In the genomic region with DNA sequence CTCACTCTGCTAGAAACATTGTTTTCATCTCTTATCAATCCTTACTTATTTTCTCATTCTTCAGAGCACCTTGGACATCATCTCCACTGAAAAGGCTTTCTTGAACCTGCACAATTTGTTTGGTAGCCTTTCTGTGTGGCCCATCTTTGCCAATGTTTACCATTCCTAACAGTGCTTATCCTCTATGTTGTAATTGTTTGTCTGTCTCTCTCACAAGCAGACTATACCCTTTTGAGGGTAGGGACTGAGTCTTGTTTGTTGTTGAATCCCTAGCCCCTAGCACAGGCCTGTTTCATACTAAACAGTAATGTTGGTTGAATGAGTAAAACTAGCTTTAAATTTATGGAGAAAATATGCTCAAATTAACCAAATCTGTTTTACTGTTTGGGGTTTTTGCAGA, we compare ENCODE assay signal across 19 cellular contexts. TPM values are rescaled to one million over a fixed set of nuclear protein-coding genes. Genes with fewer than 3 reads are reported as not detected.
DNase-seq lines count a peak whose midpoint lies in the region; ATAC-seq, FAIRE-seq and TF ChIP-seq lines count a peak whose summit lies in the region.
"Had no signal": no experiment of that assay in that cellular context is flagged by ENCODE, and none has a peak within 500 bp of the region (broad histone marks: within the 10 kb centered on the region; RNA-seq: fewer than 3 reads in every experiment).

No MANE protein-coding gene starts in this region.

- no peak overlapping the region for H3K27ac ChIP-seq in IMR-90 (ENCODE audit: insufficient read depth, low read length)
- H3K27ac ChIP-seq: BLaER1, GM23248 had no signal

- no peak overlapping the region for H3K14ac ChIP-seq in IMR-90 (replicated peaks; ENCODE audit: low read depth, low read length)

- no peak overlapping the region for H3K4me2 ChIP-seq in IMR-90 (ENCODE audit: low read depth, low read length)
- H3K4me2 ChIP-seq: BLaER1 had no signal

- no peak overlapping the region for H3K56ac ChIP-seq in IMR-90 (ENCODE audit: extremely low read depth, insufficient read depth, low read length)

- H3K79me1 ChIP-seq in IMR-90 (ENCODE audit: low read depth in 1 of 2, low read length in 2 of 2), result peaks cover 9 to 38% of the 10 kb centered on the region in 2 experiments

- peak; percentile 17 for FAIRE-seq in GM12892 (lab: Jason Lieb, UNC)

- H3K36me3 ChIP-seq in IMR-90 (ENCODE audit: control insufficient read depth, insufficient read depth, low read length), result peaks cover 27% of the 10 kb centered on the region

- H4K20me1 ChIP-seq in IMR-90 (ENCODE audit: insufficient read depth, low read length), result no peaks in the 10 kb centered on the region; the same call in 1 of the 2 replicates

- H3K27me3 Mint-ChIP-seq in brain (peaks cover 4% of the 10 kb centered on the region), progenitor cell of endocrine pancreas (no peaks in the 10 kb centered on the region)
- H3K27me3 Mint-ChIP-seq: CD4-positive, alpha-beta memory T cell; IgD-negative memory B cell had no signal

- no peak overlapping the region for H3K4me3 Mint-ChIP-seq in brain
- no peak overlapping the region for H3K4me3 Mint-ChIP-seq in progenitor cell of endocrine pancreas (ENCODE audit: low read depth)
- H3K4me3 Mint-ChIP-seq: CD14-positive monocyte; CD4-positive, alpha-beta memory T cell; IgD-negative memory B cell had no signal

- no peaks in the 10 kb centered on the region for H3K9me3 Mint-ChIP-seq in brain
- no peaks in the 10 kb centered on the region for H3K9me3 Mint-ChIP-seq in progenitor cell of endocrine pancreas (ENCODE audit: low read depth)
- H3K9me3 Mint-ChIP-seq: CD4-positive, alpha-beta memory T cell; IgD-negative memory B cell had no signal

- H3K18ac ChIP-seq in IMR-90 (ENCODE audit: low read depth, low read length), result no peak overlapping the region

- POLR2A ChIA-PET in IMR-90 (lab: Charles Lee; ENCODE audit: unreplicated experiment), result no interaction called here

- intact Hi-C loops in IMR-90 (cut with micrococcal nuclease), result no loop called here

- CTCF ChIA-PET in IMR-90 (lab: Yijun Ruan, JAX), result interaction anchor here (0.9 kb wide), 1 partner anchor 20 kb away, joined by 7 read pairs; no protein-coding TSS in a partner anchor

- H3K36me3 Mint-ChIP-seq in brain (peaks cover 60% of the 10 kb centered on the region), progenitor cell of endocrine pancreas (ENCODE audit: insufficient read depth) (peaks cover 15% of the 10 kb centered on the region)

- H2BK120ac ChIP-seq in IMR-90 (ENCODE audit: low read depth, low read length), result no peak overlapping the region

- no peak overlapping the region for H2AK5ac ChIP-seq in IMR-90 (ENCODE audit: low read depth, low read length)

- dilution Hi-C loops in IMR-90 (cut with HindIII; ENCODE audit: low sequenced_read_pairs, unreplicated experiment), result no loop called here

- no peak overlapping the region for H4K5ac ChIP-seq in IMR-90 (ENCODE audit: low read depth, low read length)

- H3K27ac Mint-ChIP-seq in brain, result peak overlapping the region in 3 of 5 experiments; percentile 11 to 67 (median 18)
- no peak overlapping the region for H3K27ac Mint-ChIP-seq in progenitor cell of endocrine pancreas
- H3K27ac Mint-ChIP-seq: IgD-negative memory B cell had no signal

- H3K4me1 Mint-ChIP-seq in brain (peaks cover 13% of the 10 kb centered on the region), progenitor cell of endocrine pancreas (ENCODE audit: low read depth) (peaks cover 3% of the 10 kb centered on the region)
- H3K4me1 Mint-ChIP-seq: CD14-positive monocyte had no signal

- TF ChIP-seq CTCF in IMR-90 (conservative IDR thresholded peaks at IDR 0.05; ENCODE audit: low read depth, low read length) (no peak), brain (conservative IDR thresholded peaks at IDR 0.05) (no peak), progenitor cell of endocrine pancreas (IDR thresholded peaks at IDR 0.05; ENCODE audit: unreplicated experiment) (no peak)

- no peak overlapping the region for H2AK9ac ChIP-seq in IMR-90 (replicated peaks; ENCODE audit: low read depth, low read length, poor library complexity)

- H3K4me3 ChIP-seq in IMR-90 (ENCODE audit: insufficient read depth, low read depth, low read length), result no peak overlapping the region
- H3K4me3 ChIP-seq: BLaER1, GM23248 had no signal

- no peaks in the 10 kb centered on the region for H3K4me1 ChIP-seq in IMR-90 (ENCODE audit: control insufficient read depth, insufficient read depth, low read length)
- H3K4me1 ChIP-seq: BLaER1 had no signal

- H2BK20ac ChIP-seq in IMR-90 (ENCODE audit: low read depth, low read length), result no peak overlapping the region

- ATAC-seq in IMR-90 (ENCODE audit: low read depth) (no peak), left lobe of liver (peak; percentile 66), HG02763 (IDR thresholded peaks at IDR 0.05; ENCODE audit: unreplicated experiment) (no peak), HG03196 (IDR thresholded peaks at IDR 0.05; ENCODE audit: unreplicated experiment) (no peak)

- DNase-seq in GM12892 (ENCODE audit: insufficient read length) (no peak), IMR-90 (no peak), left lobe of liver (ENCODE audit: low spot score) (no peak), progenitor cell of endocrine pancreas (ENCODE audit: low spot score, unreplicated experiment) (no peak)
- no peak for DNase-seq in activated CD4-positive, alpha-beta T cell treated with anti-CD3 and anti-CD28 coated beads for 48 hours
- DNase-seq: 8988T; CD4-positive, alpha-beta memory T cell; DMS153; DMS79; GF-D8; GM23248; HCEC 1CT; KBM-7 had no signal

- H2BK15ac ChIP-seq in IMR-90 (ENCODE audit: low read depth, low read length), result no peak overlapping the region

- H3K4ac ChIP-seq in IMR-90 (ENCODE audit: low read depth, low read length), result no peak overlapping the region

- H4K8ac ChIP-seq in IMR-90 (ENCODE audit: low read depth in 2 of 2, low read length in 2 of 2), result no peak overlapping the region

- no peaks in the 10 kb centered on the region for H3K27me3 ChIP-seq in IMR-90 (ENCODE audit: control insufficient read depth, insufficient read depth, low read length)
- H3K27me3 ChIP-seq: BLaER1 had no signal

- no peak for TF ChIP-seq RAD21 in IMR-90 (IDR thresholded peaks at IDR 0.05; ENCODE audit: low read length)

- H3K23ac ChIP-seq in IMR-90 (ENCODE audit: low read depth, low read length), result peak overlapping the region; percentile 80; the same call in 1 of the 2 replicates

- H4K91ac ChIP-seq in IMR-90 (ENCODE audit: insufficient read depth, low read depth, low read length), result no peak overlapping the region

- TF ChIP-seq POLR2A in GM12892 (IDR thresholded peaks at IDR 0.05; ENCODE audit: low read depth, low read length) (no peak), IMR-90 (IDR thresholded peaks at IDR 0.05; ENCODE audit: low read depth, low read length) (no peak)

- peaks cover 5% of the 10 kb centered on the region; the same call in 1 of the 2 replicates for H3K9me1 ChIP-seq in IMR-90 (ENCODE audit: insufficient read depth, low read length)

- H3K9me3 ChIP-seq in IMR-90 (ENCODE audit: control insufficient read depth, insufficient read depth, low read length), result no peaks in the 10 kb centered on the region
- H3K9me3 ChIP-seq: BLaER1 had no signal

- H3K9ac ChIP-seq in IMR-90 (ENCODE audit: low read depth, low read length), result no peak overlapping the region
- H3K9ac ChIP-seq: BLaER1, GM23248 had no signal

- H2AFZ ChIP-seq in IMR-90 (replicated peaks; ENCODE audit: low read length, poor library complexity), result no peak overlapping the region
- H2AFZ ChIP-seq: GM23248 had no signal

- no TSS peak for BruUV-seq in IMR-90 (replicated peaks; lab: Mats Ljungman, UMichigan)

- H2BK5ac ChIP-seq in IMR-90 (ENCODE audit: low read depth, low read length, poor library complexity, severe bottlenecking), result no peak overlapping the region

- in situ Hi-C loops in IMR-90 (cut with MboI; ENCODE audit: low sequenced_read_pairs), result no loop called here

TF ChIP-seq in IMR-90, 13 proteins besides CTCF, POLR2A, EP300 and RAD21:
- TF ChIP-seq RCOR1 (IDR thresholded peaks at IDR 0.05; ENCODE audit: insufficient replicate concordance, low read length) (no peak), CEBPB (IDR thresholded peaks at IDR 0.05; ENCODE audit: low read depth, low read length) (no peak), NFE2L2 (IDR thresholded peaks at IDR 0.05; ENCODE audit: low read depth, low read length) (no peak), RFX5 (IDR thresholded peaks at IDR 0.05; ENCODE audit: low read depth, low read length) (no peak)
- TF ChIP-seq, protein P1, sequence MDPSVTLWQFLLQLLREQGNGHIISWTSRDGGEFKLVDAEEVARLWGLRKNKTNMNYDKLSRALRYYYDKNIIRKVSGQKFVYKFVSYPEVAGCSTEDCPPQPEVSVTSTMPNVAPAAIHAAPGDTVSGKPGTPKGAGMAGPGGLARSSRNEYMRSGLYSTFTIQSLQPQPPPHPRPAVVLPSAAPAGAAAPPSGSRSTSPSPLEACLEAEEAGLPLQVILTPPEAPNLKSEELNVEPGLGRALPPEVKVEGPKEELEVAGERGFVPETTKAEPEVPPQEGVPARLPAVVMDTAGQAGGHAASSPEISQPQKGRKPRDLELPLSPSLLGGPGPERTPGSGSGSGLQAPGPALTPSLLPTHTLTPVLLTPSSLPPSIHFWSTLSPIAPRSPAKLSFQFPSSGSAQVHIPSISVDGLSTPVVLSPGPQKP (IDR thresholded peaks at IDR 0.05; ENCODE audit: borderline replicate concordance, low read depth, low read length), result no peak
TF ChIP-seq in IMR-90: peak in this region for 0.

RNA-seq across cellular contexts. Expression of a gene that starts 9.2 kb away (rescaled TPM):
- 91.6 TPM for polyA plus RNA-seq in GM12892 (2012; ENCODE audit: missing spikeins)
- 90.7 and 124 TPM in 2 replicates for total RNA-seq in IMR-90 (2012; rRNA removed)
- polyA plus RNA-seq in IMR-90 (2012; rRNA removed), result 48.0 and 64.2 TPM in 2 replicates
- 6.7 and 15.9 TPM in 2 replicates for polyA plus RNA-seq in IMR-90 (2012; cell fraction: cytosol; rRNA removed)
- 1.5 and 27.9 TPM in 2 replicates for polyA plus RNA-seq in IMR-90 (2012; cell fraction: nucleus; rRNA removed; ENCODE audit: low replicate concordance)
- 33.3 TPM for polyA plus RNA-seq in brain (ENCODE audit: insufficient read depth, low read depth, low replicate concordance)
- total RNA-seq in left lobe of liver, result 25.4 TPM
- 93.9 and 95.5 TPM in 2 replicates for total RNA-seq in progenitor cell of endocrine pancreas

RNA-seq across cellular contexts. Expression of a gene that starts 34.8 kb away (rescaled TPM):
- polyA plus RNA-seq in GM12892 (2012; ENCODE audit: missing spikeins), result 273 TPM
- total RNA-seq in IMR-90 (2012; rRNA removed), result 64.5 and 90.3 TPM in 2 replicates
- 103 and 113 TPM in 2 replicates for polyA plus RNA-seq in IMR-90 (2012; rRNA removed)
- 20.1 and 38.4 TPM in 2 replicates for polyA plus RNA-seq in IMR-90 (2012; cell fraction: cytosol; rRNA removed)
- 6.4 and 41.8 TPM in 2 replicates for polyA plus RNA-seq in IMR-90 (2012; cell fraction: nucleus; rRNA removed; ENCODE audit: low replicate concordance)
- polyA plus RNA-seq in brain (ENCODE audit: insufficient read depth, low read depth, low replicate concordance), result 98.7 TPM
- total RNA-seq in left lobe of liver, result 25.1 TPM
- 129 TPM in 2 replicates for total RNA-seq in progenitor cell of endocrine pancreas
